ENCODE assay signal across 13 cellular contexts in genomic region chr5:150428978-150429377, GRCh38.
"Had no signal": no experiment of that assay in that cellular context is flagged by ENCODE, and none has a peak within 500 bp of the region (broad histone marks: within the 10 kb centered on the region; RNA-seq: fewer than 3 reads in every experiment).

No MANE protein-coding gene starts in this region.

- H3K4me3 Mint-ChIP-seq: activated naive CD4-positive, alpha-beta T cell treated with anti-CD3 and anti-CD28 coated beads, Interleukin-2, amount 10 ng/mL, durations not matched to agents 7 days and 5 days; activated T-helper 17 cell treated with anti-CD3 and anti-CD28 coated beads, Interleukin-2, amount 50 U/mL, for 72 hours had no signal

- DNase-seq: activated CD4-positive, alpha-beta T cell treated with anti-CD3 and anti-CD28 coated beads, Interleukin-2, amount 50 U/mL, for 1 hour; activated naive CD4-positive, alpha-beta T cell treated with anti-CD3 and anti-CD28 coated beads, Interleukin-2, amount 10 ng/mL, durations not matched to agents 7 days and 5 days; activated T-cell treated with anti-CD3 and anti-CD28 coated beads for 4 hours; effector memory CD4-positive, alpha-beta T cell; stimulated activated CD4-positive, alpha-beta T cell treated with anti-CD3 and anti-CD28 coated beads, Interleukin-2, amount 100 ng/mL, for 24 hours; stimulated activated naive CD8-positive, alpha-beta T cell treated with anti-CD3 and anti-CD28 coated beads, Interleukin-15, Interleukin-2, amounts not matched to agents 100 U/mL and 50 U/mL, for 24 hours; uterus had no signal

- H3K27ac ChIP-seq: prostate gland, thoracic aorta had no signal

- H3K27me3 ChIP-seq: uterus had no signal

- H3K36me3 Mint-ChIP-seq: activated naive CD4-positive, alpha-beta T cell treated with anti-CD3 and anti-CD28 coated beads, Interleukin-2, amount 10 ng/mL, durations not matched to agents 7 days and 5 days had no signal

- H3K4me3 ChIP-seq: coronary artery, prostate gland, thoracic aorta, uterus had no signal

- H3K9me3 ChIP-seq: prostate gland, thoracic aorta, uterus had no signal

- H3K9me3 Mint-ChIP-seq: activated naive CD4-positive, alpha-beta T cell treated with anti-CD3 and anti-CD28 coated beads, Interleukin-2, amount 10 ng/mL, durations not matched to agents 7 days and 5 days; activated T-helper 17 cell treated with anti-CD3 and anti-CD28 coated beads, Interleukin-2, amount 50 U/mL, for 72 hours had no signal

- H3K27ac Mint-ChIP-seq: activated naive CD4-positive, alpha-beta T cell treated with anti-CD3 and anti-CD28 coated beads, Interleukin-2, amount 10 ng/mL, durations not matched to agents 7 days and 5 days; activated T-helper 17 cell treated with anti-CD3 and anti-CD28 coated beads, Interleukin-2, amount 50 U/mL, for 72 hours had no signal

- H3K4me1 Mint-ChIP-seq: activated naive CD4-positive, alpha-beta T cell treated with anti-CD3 and anti-CD28 coated beads, Interleukin-2, amount 10 ng/mL, durations not matched to agents 7 days and 5 days; activated T-helper 17 cell treated with anti-CD3 and anti-CD28 coated beads, Interleukin-2, amount 50 U/mL, for 72 hours had no signal

- H3K36me3 ChIP-seq: prostate gland, thoracic aorta, uterus had no signal

- ATAC-seq: activated T-helper 17 cell treated with anti-CD3 and anti-CD28 coated beads, Interleukin-2, amount 50 U/mL, for 72 hours had no signal

- H3K4me1 ChIP-seq: prostate gland, uterus had no signal

- FAIRE-seq: frontal cortex, TTC549 had no signal
